Comparison of ENCODE assay signal across 8 cellular contexts in the genomic region with DNA sequence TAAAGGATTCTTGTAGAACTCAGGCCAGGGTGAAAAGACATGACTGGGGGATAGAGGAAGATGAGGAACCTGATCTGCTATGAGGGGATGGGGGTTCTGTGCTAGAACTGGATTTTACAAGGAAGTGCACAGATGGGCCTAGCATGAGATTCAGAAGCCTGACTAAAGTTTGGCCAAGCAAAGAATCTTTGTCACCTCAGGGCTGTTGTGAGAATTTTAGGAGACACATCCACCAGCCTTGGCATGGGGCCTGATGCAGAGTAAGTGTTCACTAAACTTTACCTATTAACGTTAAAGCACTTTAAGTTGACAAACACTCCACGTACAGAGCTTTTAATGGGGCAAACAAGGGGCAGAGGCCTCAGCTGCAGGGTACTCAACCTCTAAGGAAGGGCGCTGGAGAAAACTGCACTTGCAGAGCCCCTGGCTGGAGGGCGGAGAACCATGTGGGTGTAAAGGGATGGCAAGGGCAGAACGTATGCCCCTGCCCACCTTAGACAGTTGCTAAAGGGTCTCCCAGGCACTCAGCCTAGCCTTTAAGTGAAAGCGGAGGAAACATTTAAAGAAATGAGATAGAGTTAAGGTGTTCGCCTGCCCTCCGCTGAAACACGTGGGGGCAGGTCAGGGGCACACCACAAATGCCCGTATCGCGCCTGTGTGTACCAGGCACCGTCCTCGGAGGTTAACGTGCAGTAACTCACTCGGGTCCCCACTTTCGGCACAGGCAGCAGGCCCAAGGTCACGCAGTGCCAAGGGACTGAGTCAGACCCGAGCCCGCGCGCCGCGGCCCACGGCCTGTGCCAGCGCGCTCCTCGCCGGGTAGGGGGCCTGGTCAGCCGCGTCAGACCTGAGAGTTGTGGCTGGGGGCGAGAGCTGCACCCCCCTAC. TPM values are rescaled to one million over a fixed set of nuclear protein-coding genes. Genes with fewer than 3 reads are reported as not detected.
DNase-seq lines count a peak whose midpoint lies in the region; ATAC-seq and TF ChIP-seq lines count a peak whose summit lies in the region.

No MANE protein-coding gene starts in this region.

- H3K9ac ChIP-seq in IMR-90 (ENCODE audit: low read depth, low read length), result peak overlapping the region; percentile 45; the same call in 1 of the 2 replicates

- H2BK20ac ChIP-seq in IMR-90 (ENCODE audit: low read depth, low read length), result peak overlapping the region; percentile 12; the same call in 1 of the 2 replicates

- peak overlapping the region; percentile 59 for H2BK120ac ChIP-seq in IMR-90 (ENCODE audit: low read depth, low read length)

- H3K36me3 ChIP-seq in IMR-90 (ENCODE audit: control insufficient read depth, insufficient read depth, low read length) (no peaks in the 10 kb centered on the region), brain microvascular endothelial cell (replicated peaks) (no peaks in the 10 kb centered on the region), testis (ENCODE audit: low read depth, missing control alignments) (no peaks in the 10 kb centered on the region)

- H3K56ac ChIP-seq in IMR-90 (ENCODE audit: extremely low read depth, insufficient read depth, low read length), result no peak overlapping the region

- WGBS in IMR-90 (ENCODE audit: extremely low coverage in 2 of 2, insufficient read length in 1 of 2), 2 experiments, result 33% methylated on average over 10 of the region's 32 CpGs; no CpG with 5 or more reads in 1 of the 2 experiments
- WGBS in testis, 2 donors, result 25 to 37% methylated on average over 19 to 32 of the region's 32 CpGs

- peaks cover 18 to 29% of the 10 kb centered on the region in 2 experiments for H3K79me1 ChIP-seq in IMR-90 (ENCODE audit: low read depth in 1 of 2, low read length in 2 of 2)

- H3K4me2 ChIP-seq in IMR-90 (ENCODE audit: low read depth, low read length), result peak overlapping the region; percentile 42

- H3K9me3 ChIP-seq in IMR-90 (ENCODE audit: control insufficient read depth, insufficient read depth, low read length) (no peaks in the 10 kb centered on the region), testis (no peaks in the 10 kb centered on the region)

- H3K23ac ChIP-seq in IMR-90 (ENCODE audit: low read depth, low read length), result no peak overlapping the region

- H3K27ac ChIP-seq in IMR-90 (ENCODE audit: insufficient read depth, low read length), result peak overlapping the region; percentile 53
- no peak overlapping the region for H3K27ac ChIP-seq in brain microvascular endothelial cell
- H3K27ac ChIP-seq in testis, result peak overlapping the region; percentile 91 to 97

- H3K4ac ChIP-seq in IMR-90 (ENCODE audit: low read depth, low read length), result peak overlapping the region; percentile 70

- TF ChIP-seq CTCF in IMR-90 (conservative IDR thresholded peaks at IDR 0.05; ENCODE audit: low read depth, low read length) (no peak), brain microvascular endothelial cell (IDR thresholded peaks at IDR 0.05; ENCODE audit: low read depth, low read length, missing control alignments) (no peak), testis (IDR thresholded peaks at IDR 0.05) (no peak)

- POLR2A ChIA-PET in IMR-90 (lab: Charles Lee; ENCODE audit: unreplicated experiment), result no interaction called here

- H3K27me3 ChIP-seq in IMR-90 (ENCODE audit: control insufficient read depth, insufficient read depth, low read length), result peaks cover 5% of the 10 kb centered on the region; the same call in 1 of the 2 replicates
- no peaks in the 10 kb centered on the region for H3K27me3 ChIP-seq in brain microvascular endothelial cell (replicated peaks)
- H3K27me3 ChIP-seq in testis, result no peaks in the 10 kb centered on the region

- CTCF ChIA-PET in IMR-90 (lab: Yijun Ruan, JAX), result interaction anchor here (0.6 to 1.0 kb wide), 3 partner anchors 9 to 39 kb away, joined by 3 read pairs; no protein-coding TSS in a partner anchor

- H2AK9ac ChIP-seq in IMR-90 (replicated peaks; ENCODE audit: low read depth, low read length, poor library complexity), result peak overlapping the region; percentile 89

- no TSS peak for BruUV-seq in IMR-90 (replicated peaks; lab: Mats Ljungman, UMichigan)

- peak; percentile 16 for DNase-seq in DMS 273 (lab: John Stamatoyannopoulos, UW; ENCODE audit: unreplicated experiment)
- DNase-seq in DMS 273 treated with DMSO at 0.1 percent for 48 hours (lab: John Stamatoyannopoulos, UW), result no peak
- DNase-seq in IMR-90, result no peak
- no peak for DNase-seq in brain microvascular endothelial cell
- DNase-seq in left lobe of liver (ENCODE audit: low spot score), result no peak
- peak; percentile 68 for DNase-seq in testis
- no peak for DNase-seq in GDM1 (lab: John Stamatoyannopoulos, UW)
- DNase-seq in GOT3 (lab: John Stamatoyannopoulos, UW), result no peak

- peak overlapping the region; percentile 87 to 95 for H4K8ac ChIP-seq in IMR-90 (ENCODE audit: low read depth in 2 of 2, low read length in 2 of 2)

- peak overlapping the region; percentile 63; the same call in 1 of the 2 replicates for H2AK5ac ChIP-seq in IMR-90 (ENCODE audit: low read depth, low read length)

- TF ChIP-seq POLR2A in IMR-90 (IDR thresholded peaks at IDR 0.05; ENCODE audit: low read depth, low read length), result no peak
- TF ChIP-seq POLR2A in testis (IDR thresholded peaks at IDR 0.05), result no peak

- H3K18ac ChIP-seq in IMR-90 (ENCODE audit: low read depth, low read length), result no peak overlapping the region; the same call in 1 of the 2 replicates

- peak overlapping the region; percentile 57 for H4K91ac ChIP-seq in IMR-90 (ENCODE audit: insufficient read depth, low read depth, low read length)

- no peak overlapping the region for H2BK15ac ChIP-seq in IMR-90 (ENCODE audit: low read depth, low read length)

- dilution Hi-C loops in IMR-90 (cut with HindIII; ENCODE audit: low sequenced_read_pairs, unreplicated experiment), result no loop called here

- H4K5ac ChIP-seq in IMR-90 (ENCODE audit: low read depth, low read length), result peak overlapping the region; percentile 56

- H3K4me3 ChIP-seq in IMR-90 (ENCODE audit: insufficient read depth, low read depth, low read length) (peak overlapping the region; percentile 71), brain microvascular endothelial cell (ENCODE audit: low read depth, low read length) (peak overlapping the region; percentile 53), testis (peak overlapping the region; percentile 79 to 80)

- peak overlapping the region; percentile 39; the same call in 1 of the 2 replicates for H3K14ac ChIP-seq in IMR-90 (replicated peaks; ENCODE audit: low read depth, low read length)

- ATAC-seq in IMR-90 (ENCODE audit: low read depth), result no peak; the same call in 1 of the 2 replicates
- ATAC-seq in left lobe of liver, result peak; percentile 37

- H4K20me1 ChIP-seq in IMR-90 (ENCODE audit: insufficient read depth, low read length), result peaks cover 20% of the 10 kb centered on the region; the same call in 1 of the 2 replicates

- TF ChIP-seq RAD21 in IMR-90 (IDR thresholded peaks at IDR 0.05; ENCODE audit: low read length), result no peak

- no peaks in the 10 kb centered on the region for H3K9me1 ChIP-seq in IMR-90 (ENCODE audit: insufficient read depth, low read length)

- intact Hi-C loops in IMR-90 (cut with micrococcal nuclease), result loop anchor here (1.0 to 5.0 kb wide), 2 partner anchors 130 to 148 kb away; no protein-coding TSS in a partner anchor
- intact Hi-C loops in testis (cut with DNase I; ENCODE audit: low total_unique reads), result no loop called here

- H2AFZ ChIP-seq in IMR-90 (replicated peaks; ENCODE audit: low read length, poor library complexity), result peak overlapping the region; percentile 95

- H2BK5ac ChIP-seq in IMR-90 (ENCODE audit: low read depth, low read length, poor library complexity, severe bottlenecking), result peak overlapping the region; percentile 77

- in situ Hi-C loops in IMR-90 (cut with MboI; ENCODE audit: low sequenced_read_pairs) (no loop called here), brain microvascular endothelial cell (cut with HindIII; ENCODE audit: low pct_ligation_motif_present, low sequenced_read_pairs) (no loop called here)

- H3K4me1 ChIP-seq in IMR-90 (ENCODE audit: control insufficient read depth, insufficient read depth, low read length), result peaks cover 3% of the 10 kb centered on the region; the same call in 1 of the 2 replicates
- H3K4me1 ChIP-seq in testis, result peaks cover 25% of the 10 kb centered on the region

TF ChIP-seq in IMR-90, 13 proteins besides CTCF, POLR2A, EP300 and RAD21:
- TF ChIP-seq MAFK (IDR thresholded peaks at IDR 0.05; ENCODE audit: low read depth, low read length) (no peak), BHLHE40 (IDR thresholded peaks at IDR 0.05; ENCODE audit: low read depth, low read length) (no peak), SMC3 (IDR thresholded peaks at IDR 0.05; ENCODE audit: low read depth, low read length) (no peak), FOS (IDR thresholded peaks at IDR 0.05; ENCODE audit: low read depth, low read length) (no peak), CEBPB (IDR thresholded peaks at IDR 0.05; ENCODE audit: low read depth, low read length) (no peak), NFE2L2 (IDR thresholded peaks at IDR 0.05; ENCODE audit: low read depth, low read length) (no peak), MAZ (IDR thresholded peaks at IDR 0.05; ENCODE audit: borderline replicate concordance, low read depth, low read length) (no peak), RCOR1 (IDR thresholded peaks at IDR 0.05; ENCODE audit: insufficient replicate concordance, low read length) (no peak), MXI1 (IDR thresholded peaks at IDR 0.05; ENCODE audit: borderline replicate concordance, low read depth, low read length) (no peak)
- TF ChIP-seq, protein P1, sequence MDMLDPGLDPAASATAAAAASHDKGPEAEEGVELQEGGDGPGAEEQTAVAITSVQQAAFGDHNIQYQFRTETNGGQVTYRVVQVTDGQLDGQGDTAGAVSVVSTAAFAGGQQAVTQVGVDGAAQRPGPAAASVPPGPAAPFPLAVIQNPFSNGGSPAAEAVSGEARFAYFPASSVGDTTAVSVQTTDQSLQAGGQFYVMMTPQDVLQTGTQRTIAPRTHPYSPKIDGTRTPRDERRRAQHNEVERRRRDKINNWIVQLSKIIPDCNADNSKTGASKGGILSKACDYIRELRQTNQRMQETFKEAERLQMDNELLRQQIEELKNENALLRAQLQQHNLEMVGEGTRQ (IDR thresholded peaks at IDR 0.05; ENCODE audit: low read depth, low read length), result no peak
TF ChIP-seq in IMR-90: peak in this region for 0.

RNA-seq across cellular contexts. Expression of a gene that starts 1.0 kb away (rescaled TPM):
- total RNA-seq in IMR-90 (2012; rRNA removed) (7.5 and 11.9 TPM in 2 replicates), left lobe of liver (26.2 TPM), testis (100 to 1,000 TPM in 1 of 2 donors, 10 to 100 TPM in 1; 88.8 to 102 TPM)
- polyA plus RNA-seq in IMR-90 (2012; rRNA removed) (32.8 and 35.1 TPM in 2 replicates), testis (ENCODE audit: insufficient read depth, low read depth, low replicate concordance) (107 TPM)
- polyA plus RNA-seq in IMR-90 (2012; cell fraction: cytosol; rRNA removed), result 8.6 and 18.6 TPM in 2 replicates
- polyA plus RNA-seq in IMR-90 (2012; cell fraction: nucleus; rRNA removed; ENCODE audit: low replicate concordance), result 8.7 and 26.5 TPM in 2 replicates

RNA-seq across cellular contexts. Expression of a gene that starts 1.0 kb away (rescaled TPM):
- total RNA-seq in IMR-90 (2012; rRNA removed) (9.9 and 15.6 TPM in 2 replicates), left lobe of liver (9.1 TPM), testis (10 to 100 TPM; 59.5 to 61.9 TPM)
- polyA plus RNA-seq in IMR-90 (2012; rRNA removed) (1.3 and 1.8 TPM in 2 replicates), testis (ENCODE audit: insufficient read depth, low read depth, low replicate concordance) (16.3 TPM)
- polyA plus RNA-seq in IMR-90 (2012; cell fraction: cytosol; rRNA removed), result 0.29 and 0.30 TPM in 2 replicates
- 0.49 and 3.2 TPM in 2 replicates for polyA plus RNA-seq in IMR-90 (2012; cell fraction: nucleus; rRNA removed; ENCODE audit: low replicate concordance)

Comparison
In these comparisons a context has a peak if more than half of its experiments do, and no peak if none do; other contexts are left out.
1. DNase-seq: peak in DMS 273 (single experiment) and testis (single experiment); none in DMS 273 treated with DMSO at 0.1 percent for 48 hours (single experiment), IMR-90 (single experiment), brain microvascular endothelial cell (single experiment), left lobe of liver (single experiment), GDM1 (single experiment) and GOT3 (single experiment).
2. Peak in every context shown above with its lines, with median percentiles within 50 percentile points of each other: H3K4me3 ChIP-seq.